Comparison of ENCODE assay signal across 27 cellular contexts in genomic region chr7:15197359-15197977, GRCh38.
"Had no signal": no experiment of that assay in that cellular context is flagged by ENCODE, and none has a peak within 500 bp of the region (broad histone marks: within the 10 kb centered on the region; RNA-seq: fewer than 3 reads in every experiment).

No MANE protein-coding gene starts in this region.

- H3K4me3 ChIP-seq: ascending aorta, left ventricle myocardium inferior, lung, skin epidermis, testis had no signal

- H3K36me3 ChIP-seq: ascending aorta, brain microvascular endothelial cell, left ventricle myocardium inferior, WERI-Rb-1 had no signal

- H3K4me1 ChIP-seq: ascending aorta, left ventricle myocardium inferior, testis had no signal

- H3K27ac ChIP-seq: ascending aorta, left ventricle myocardium inferior, skin epidermis, testis, WERI-Rb-1 had no signal

- H3K27me3 ChIP-seq: ascending aorta, brain microvascular endothelial cell, foreskin keratinocyte, testis had no signal

- H3K9me3 ChIP-seq: ascending aorta, left ventricle myocardium inferior, testis had no signal

- H3K4me3 Mint-ChIP-seq: activated naive CD4-positive, alpha-beta T cell treated with anti-CD3 and anti-CD28 coated beads, Interleukin-2, amount 10 ng/mL, durations not matched to agents 7 days and 5 days; activated naive CD8-positive, alpha-beta T cell treated with anti-CD3 and anti-CD28 coated beads, Interleukin-2, amount 10 ng/mL, durations not matched to agents 7 days and 5 days; activated T-helper 1 cell treated with anti-CD3 and anti-CD28 coated beads, Interleukin-12 subunit alpha, Interleukin-12 subunit beta, Interleukin-2, Interleukin-4 antibody, amounts not matched to agents 30 ng/mL and 10 ng/mL and 1 ng/mL, durations not matched to agents 14 hours and 24 hours and 36 hours; effector memory CD8-positive, alpha-beta T cell; nephron; T-helper 1 cell treated with Interleukin-12 subunit alpha and Interleukin-12 subunit beta and Interleukin-4 antibody, amounts not matched to agents 30 μg/mL and 1 μg/mL, for 36 hours had no signal

- H3K9me3 Mint-ChIP-seq: activated T-helper 1 cell treated with anti-CD3 and anti-CD28 coated beads, Interleukin-12 subunit alpha, Interleukin-12 subunit beta, Interleukin-2, Interleukin-4 antibody, amounts not matched to agents 30 ng/mL and 10 ng/mL and 1 ng/mL, durations not matched to agents 14 hours and 24 hours and 36 hours; nephron; T-helper 1 cell treated with Interleukin-12 subunit alpha and Interleukin-12 subunit beta and Interleukin-4 antibody, amounts not matched to agents 30 μg/mL and 1 μg/mL, for 36 hours had no signal

- FAIRE-seq: urothelium cell line had no signal

- ATAC-seq: activated CD4-positive, CD25-positive, alpha-beta regulatory T cell treated with anti-CD3 and anti-CD28 coated beads, Interleukin-2, amount 50 U/mL, for 24 hours; effector memory CD8-positive, alpha-beta T cell; stimulated activated naive CD8-positive, alpha-beta T cell treated with anti-CD3 and anti-CD28 coated beads, Interleukin-15, Interleukin-2, amounts not matched to agents 100 U/mL and 50 U/mL, for 24 hours had no signal

- H3K36me3 Mint-ChIP-seq: activated naive CD4-positive, alpha-beta T cell treated with anti-CD3 and anti-CD28 coated beads, Interleukin-2, amount 10 ng/mL, durations not matched to agents 7 days and 5 days; activated naive CD8-positive, alpha-beta T cell treated with anti-CD3 and anti-CD28 coated beads, Interleukin-2, amount 10 ng/mL, durations not matched to agents 7 days and 5 days had no signal

- H3K4me1 Mint-ChIP-seq: activated naive CD4-positive, alpha-beta T cell treated with anti-CD3 and anti-CD28 coated beads, Interleukin-2, amount 10 ng/mL, durations not matched to agents 7 days and 5 days; activated naive CD8-positive, alpha-beta T cell treated with anti-CD3 and anti-CD28 coated beads, Interleukin-2, amount 10 ng/mL, durations not matched to agents 7 days and 5 days had no signal

- H3K27me3 Mint-ChIP-seq: activated naive CD4-positive, alpha-beta T cell treated with anti-CD3 and anti-CD28 coated beads, Interleukin-2, amount 10 ng/mL, durations not matched to agents 7 days and 5 days; activated naive CD8-positive, alpha-beta T cell treated with anti-CD3 and anti-CD28 coated beads, Interleukin-2, amount 10 ng/mL, durations not matched to agents 7 days and 5 days; effector memory CD8-positive, alpha-beta T cell had no signal

- DNase-seq: activated CD4-positive, alpha-beta T cell treated with anti-CD3 and anti-CD28 coated beads for 48 hours; activated CD4-positive, alpha-beta T cell treated with anti-CD3 and anti-CD28 coated beads, Interleukin-2, amount 50 U/mL, for 48 hours; activated CD8-positive, alpha-beta memory T cell treated with anti-CD3 and anti-CD28 coated beads, Interleukin-2, amount 50 U/mL, for 4 hours; activated effector memory CD4-positive, alpha-beta T cell treated with anti-CD3 and anti-CD28 coated beads, Interleukin-2, amount 50 U/mL, for 16 hours; activated naive CD4-positive, alpha-beta T cell treated with anti-CD3 and anti-CD28 coated beads, Interleukin-2, amount 10 ng/mL, durations not matched to agents 7 days and 5 days; activated naive CD8-positive, alpha-beta T cell treated with anti-CD3 and anti-CD28 coated beads, Interleukin-2, amount 10 ng/mL, durations not matched to agents 7 days and 5 days; activated T-cell treated with anti-CD3 and anti-CD28 coated beads, Interleukin-2, amount 50 U/mL, for 1 hour; cortex of kidney; effector memory CD8-positive, alpha-beta T cell; erythroblast; left ventricle myocardium inferior; stimulated activated CD4-positive, alpha-beta T cell treated with anti-CD3 and anti-CD28 coated beads, Interleukin-12 subunit alpha, Interleukin-12 subunit beta, amount 100 ng/mL, for 4 hours; stimulated activated CD4-positive, alpha-beta T cell treated with anti-CD3 and anti-CD28 coated beads, Interleukin-4, amount 100 ng/mL, for 1 hour; stimulated activated naive CD8-positive, alpha-beta T cell treated with anti-CD3 and anti-CD28 coated beads, Interleukin-15, Interleukin-2, amounts not matched to agents 100 U/mL and 50 U/mL, for 24 hours; T-helper 9 cell; testis; WERI-Rb-1 had no signal

- H3K27ac Mint-ChIP-seq: activated naive CD4-positive, alpha-beta T cell treated with anti-CD3 and anti-CD28 coated beads, Interleukin-2, amount 10 ng/mL, durations not matched to agents 7 days and 5 days; activated naive CD8-positive, alpha-beta T cell treated with anti-CD3 and anti-CD28 coated beads, Interleukin-2, amount 10 ng/mL, durations not matched to agents 7 days and 5 days; activated T-helper 1 cell treated with anti-CD3 and anti-CD28 coated beads, Interleukin-12 subunit alpha, Interleukin-12 subunit beta, Interleukin-2, Interleukin-4 antibody, amounts not matched to agents 30 ng/mL and 10 ng/mL and 1 ng/mL, durations not matched to agents 14 hours and 24 hours and 36 hours; effector memory CD8-positive, alpha-beta T cell; nephron; T-helper 1 cell treated with Interleukin-12 subunit alpha and Interleukin-12 subunit beta and Interleukin-4 antibody, amounts not matched to agents 30 μg/mL and 1 μg/mL, for 36 hours had no signal
